Comparison of ENCODE assay signal across 7 cellular contexts in the genomic region with DNA sequence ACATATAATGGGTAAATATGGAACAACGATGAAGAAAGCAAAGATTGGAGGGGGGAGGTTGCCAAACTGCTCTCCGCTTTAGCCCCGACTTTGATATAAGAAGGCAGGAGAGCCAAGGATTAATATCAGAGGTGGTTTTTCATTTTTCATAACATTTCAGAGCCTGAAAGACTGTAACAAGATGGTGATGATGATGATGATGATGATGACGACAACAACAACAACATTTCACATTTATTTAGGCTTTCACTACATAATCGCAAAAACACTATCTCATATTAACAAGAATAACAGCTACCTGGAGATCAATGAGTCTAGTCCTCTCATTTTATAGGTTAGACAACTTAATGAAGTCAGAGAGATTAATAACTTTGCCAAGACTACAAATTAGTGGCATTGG.
"Had no signal": no experiment of that assay in that cellular context is flagged by ENCODE, and none has a peak within 500 bp of the region (broad histone marks: within the 10 kb centered on the region; RNA-seq: fewer than 3 reads in every experiment).

No MANE protein-coding gene starts in this region.

- DNase-seq: IMR-90, KBM-7, KG1 had no signal

- FAIRE-seq: HTR-8/SVneo, K562 had no signal

- H3K4me3 ChIP-seq: K562 had no signal

- ATAC-seq: K562 had no signal

- H3K9ac ChIP-seq: KMS-11 had no signal

- H3K4me2 ChIP-seq: KMS-11 had no signal

- H3K27ac ChIP-seq: HL-60, KMS-11 had no signal
